Comparison of ENCODE assay signal across 1 cellular context in genomic region chr2:96097951-96098823, GRCh38.
TF ChIP-seq lines count a peak whose summit lies in the region.

No MANE protein-coding gene starts in this region.

TF ChIP-seq in HepG2, 621 proteins besides CTCF, POLR2A, EP300 and RAD21:
- no peak for TF ChIP-seq ZFAT (CRISPR knock-in tag; conservative IDR thresholded peaks at IDR 0.05)
- no peak for TF ChIP-seq MXD3 (CRISPR knock-in tag; IDR thresholded peaks at IDR 0.05)
- TF ChIP-seq, protein P1, sequence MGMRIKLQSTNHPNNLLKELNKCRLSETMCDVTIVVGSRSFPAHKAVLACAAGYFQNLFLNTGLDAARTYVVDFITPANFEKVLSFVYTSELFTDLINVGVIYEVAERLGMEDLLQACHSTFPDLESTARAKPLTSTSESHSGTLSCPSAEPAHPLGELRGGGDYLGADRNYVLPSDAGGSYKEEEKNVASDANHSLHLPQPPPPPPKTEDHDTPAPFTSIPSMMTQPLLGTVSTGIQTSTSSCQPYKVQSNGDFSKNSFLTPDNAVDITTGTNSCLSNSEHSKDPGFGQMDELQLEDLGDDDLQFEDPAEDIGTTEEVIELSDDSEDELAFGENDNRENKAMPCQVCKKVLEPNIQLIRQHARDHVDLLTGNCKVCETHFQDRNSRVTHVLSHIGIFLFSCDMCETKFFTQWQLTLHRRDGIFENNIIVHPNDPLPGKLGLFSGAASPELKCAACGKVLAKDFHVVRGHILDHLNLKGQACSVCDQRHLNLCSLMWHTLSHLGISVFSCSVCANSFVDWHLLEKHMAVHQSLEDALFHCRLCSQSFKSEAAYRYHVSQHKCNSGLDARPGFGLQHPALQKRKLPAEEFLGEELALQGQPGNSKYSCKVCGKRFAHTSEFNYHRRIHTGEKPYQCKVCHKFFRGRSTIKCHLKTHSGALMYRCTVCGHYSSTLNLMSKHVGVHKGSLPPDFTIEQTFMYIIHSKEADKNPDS (CRISPR knock-in tag; IDR thresholded peaks at IDR 0.05): no peak
- no peak for TF ChIP-seq NR3C1 (CRISPR knock-in tag; IDR thresholded peaks at IDR 0.05)
- TF ChIP-seq HES4 (CRISPR knock-in tag; IDR thresholded peaks at IDR 0.05; ENCODE audit: borderline replicate concordance): no peak
- no peak for TF ChIP-seq RNF2 (conservative IDR thresholded peaks at IDR 0.05; ENCODE audit: low read depth)
- no peak for TF ChIP-seq ZNF432 (CRISPR knock-in tag; IDR thresholded peaks at IDR 0.05; ENCODE audit: borderline replicate concordance)
- no peak for TF ChIP-seq EEA1 (CRISPR knock-in tag; IDR thresholded peaks at IDR 0.05; ENCODE audit: borderline replicate concordance)
- TF ChIP-seq ZHX1 (CRISPR knock-in tag; IDR thresholded peaks at IDR 0.05; ENCODE audit: low read depth): no peak
- TF ChIP-seq ARID2 (CRISPR knock-in tag; IDR thresholded peaks at IDR 0.05; ENCODE audit: borderline replicate concordance): no peak
- no peak for TF ChIP-seq USF2 (IDR thresholded peaks at IDR 0.05; ENCODE audit: low read depth, low read length)
- TF ChIP-seq USF2 (CRISPR knock-in tag; IDR thresholded peaks at IDR 0.05; ENCODE audit: borderline replicate concordance): no peak
- no peak for TF ChIP-seq ZNF549 (CRISPR knock-in tag; IDR thresholded peaks at IDR 0.05)
- TF ChIP-seq, protein P2, sequence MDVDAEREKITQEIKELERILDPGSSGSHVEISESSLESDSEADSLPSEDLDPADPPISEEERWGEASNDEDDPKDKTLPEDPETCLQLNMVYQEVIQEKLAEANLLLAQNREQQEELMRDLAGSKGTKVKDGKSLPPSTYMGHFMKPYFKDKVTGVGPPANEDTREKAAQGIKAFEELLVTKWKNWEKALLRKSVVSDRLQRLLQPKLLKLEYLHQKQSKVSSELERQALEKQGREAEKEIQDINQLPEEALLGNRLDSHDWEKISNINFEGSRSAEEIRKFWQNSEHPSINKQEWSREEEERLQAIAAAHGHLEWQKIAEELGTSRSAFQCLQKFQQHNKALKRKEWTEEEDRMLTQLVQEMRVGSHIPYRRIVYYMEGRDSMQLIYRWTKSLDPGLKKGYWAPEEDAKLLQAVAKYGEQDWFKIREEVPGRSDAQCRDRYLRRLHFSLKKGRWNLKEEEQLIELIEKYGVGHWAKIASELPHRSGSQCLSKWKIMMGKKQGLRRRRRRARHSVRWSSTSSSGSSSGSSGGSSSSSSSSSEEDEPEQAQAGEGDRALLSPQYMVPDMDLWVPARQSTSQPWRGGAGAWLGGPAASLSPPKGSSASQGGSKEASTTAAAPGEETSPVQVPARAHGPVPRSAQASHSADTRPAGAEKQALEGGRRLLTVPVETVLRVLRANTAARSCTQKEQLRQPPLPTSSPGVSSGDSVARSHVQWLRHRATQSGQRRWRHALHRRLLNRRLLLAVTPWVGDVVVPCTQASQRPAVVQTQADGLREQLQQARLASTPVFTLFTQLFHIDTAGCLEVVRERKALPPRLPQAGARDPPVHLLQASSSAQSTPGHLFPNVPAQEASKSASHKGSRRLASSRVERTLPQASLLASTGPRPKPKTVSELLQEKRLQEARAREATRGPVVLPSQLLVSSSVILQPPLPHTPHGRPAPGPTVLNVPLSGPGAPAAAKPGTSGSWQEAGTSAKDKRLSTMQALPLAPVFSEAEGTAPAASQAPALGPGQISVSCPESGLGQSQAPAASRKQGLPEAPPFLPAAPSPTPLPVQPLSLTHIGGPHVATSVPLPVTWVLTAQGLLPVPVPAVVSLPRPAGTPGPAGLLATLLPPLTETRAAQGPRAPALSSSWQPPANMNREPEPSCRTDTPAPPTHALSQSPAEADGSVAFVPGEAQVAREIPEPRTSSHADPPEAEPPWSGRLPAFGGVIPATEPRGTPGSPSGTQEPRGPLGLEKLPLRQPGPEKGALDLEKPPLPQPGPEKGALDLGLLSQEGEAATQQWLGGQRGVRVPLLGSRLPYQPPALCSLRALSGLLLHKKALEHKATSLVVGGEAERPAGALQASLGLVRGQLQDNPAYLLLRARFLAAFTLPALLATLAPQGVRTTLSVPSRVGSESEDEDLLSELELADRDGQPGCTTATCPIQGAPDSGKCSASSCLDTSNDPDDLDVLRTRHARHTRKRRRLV (CRISPR knock-in tag; IDR thresholded peaks at IDR 0.05): no peak
- TF ChIP-seq HDAC2 (CRISPR knock-in tag; IDR thresholded peaks at IDR 0.05): no peak
- no peak for TF ChIP-seq RFXANK (CRISPR knock-in tag; IDR thresholded peaks at IDR 0.05)
- no peak for TF ChIP-seq GATA4 (IDR thresholded peaks at IDR 0.05; ENCODE audit: borderline replicate concordance, low read depth)
- TF ChIP-seq ZNF776 (CRISPR knock-in tag; IDR thresholded peaks at IDR 0.05): no peak
- no peak for TF ChIP-seq RORA (CRISPR knock-in tag; IDR thresholded peaks at IDR 0.05)
TF ChIP-seq in HepG2: peak in this region for 0.
